ENCODE assay signal across 2 cellular contexts in genomic region chr12:132784580-132784979, GRCh38.
TF ChIP-seq lines count a peak whose summit lies in the region.

No MANE protein-coding gene starts in this region.

TF ChIP-seq in HepG2, 621 proteins besides CTCF, POLR2A, EP300 and RAD21:
- TF ChIP-seq MEIS2 (CRISPR knock-in tag; IDR thresholded peaks at IDR 0.05) (no peak), TARDBP (CRISPR knock-in tag; IDR thresholded peaks at IDR 0.05) (0 out of 2 replicates have a peak, but pooled peaks have one; percentile 38), AGO2 (optimal IDR thresholded peaks at IDR 0.05; ENCODE audit: low read depth, low read length) (peak; percentile 49), MNT (IDR thresholded peaks at IDR 0.05) (peak; percentile 91)

TF ChIP-seq in K562, 482 proteins besides CTCF, POLR2A, EP300 and RAD21:
- TF ChIP-seq FOXK2 (conservative IDR thresholded peaks at IDR 0.05 in 1 of 2, IDR thresholded peaks at IDR 0.05 in 1 of 2; ENCODE audit: low read depth in 2 of 2) (no peak), MTA1 (IDR thresholded peaks at IDR 0.05; ENCODE audit: borderline replicate concordance) (no peak), GABPB1 (CRISPR knock-in tag; IDR thresholded peaks at IDR 0.05) (no peak), DEAF1 (CRISPR knock-in tag; IDR thresholded peaks at IDR 0.05) (no peak), ZFP91 (CRISPR knock-in tag; IDR thresholded peaks at IDR 0.05) (no peak), EHMT2 (IDR thresholded peaks at IDR 0.05) (no peak), CREM (IDR thresholded peaks at IDR 0.05; ENCODE audit: low read depth) (no peak), ZNF76 (CRISPR knock-in tag; IDR thresholded peaks at IDR 0.05; ENCODE audit: borderline replicate concordance) (no peak), HNRNPK (IDR thresholded peaks at IDR 0.05; ENCODE audit: low read depth, low read length, poor library complexity, severe bottlenecking) (no peak), ZNF395 (CRISPR knock-in tag; IDR thresholded peaks at IDR 0.05) (no peak), E2F5 (CRISPR knock-in tag; IDR thresholded peaks at IDR 0.05) (no peak), SUPT5H (IDR thresholded peaks at IDR 0.05) (peak; percentile 49), SIX5 (IDR thresholded peaks at IDR 0.05; ENCODE audit: borderline replicate concordance in 1 of 2, insufficient read depth in 1 of 2, low read depth in 1 of 2, low read length in 2 of 2) (no peak), PCBP2 (IDR thresholded peaks at IDR 0.05; ENCODE audit: low read depth, low read length, poor library complexity, severe bottlenecking) (no peak), TARDBP (IDR thresholded peaks at IDR 0.05) (peak; percentile 89; the same call in 1 of the 2 replicates), SPI1 (IDR thresholded peaks at IDR 0.05; ENCODE audit: borderline replicate concordance, low read depth, low read length) (no peak), ZMIZ1 (IDR thresholded peaks at IDR 0.05; ENCODE audit: low read depth in 2 of 2, low read length in 2 of 2) (no peak), RFX7 (CRISPR knock-in tag; IDR thresholded peaks at IDR 0.05) (no peak), POLR2B (IDR thresholded peaks at IDR 0.05; ENCODE audit: low read depth, partially characterized antibody) (peak; percentile 45)
